8 cellular contexts compared by ENCODE assay signal in the genomic region with DNA sequence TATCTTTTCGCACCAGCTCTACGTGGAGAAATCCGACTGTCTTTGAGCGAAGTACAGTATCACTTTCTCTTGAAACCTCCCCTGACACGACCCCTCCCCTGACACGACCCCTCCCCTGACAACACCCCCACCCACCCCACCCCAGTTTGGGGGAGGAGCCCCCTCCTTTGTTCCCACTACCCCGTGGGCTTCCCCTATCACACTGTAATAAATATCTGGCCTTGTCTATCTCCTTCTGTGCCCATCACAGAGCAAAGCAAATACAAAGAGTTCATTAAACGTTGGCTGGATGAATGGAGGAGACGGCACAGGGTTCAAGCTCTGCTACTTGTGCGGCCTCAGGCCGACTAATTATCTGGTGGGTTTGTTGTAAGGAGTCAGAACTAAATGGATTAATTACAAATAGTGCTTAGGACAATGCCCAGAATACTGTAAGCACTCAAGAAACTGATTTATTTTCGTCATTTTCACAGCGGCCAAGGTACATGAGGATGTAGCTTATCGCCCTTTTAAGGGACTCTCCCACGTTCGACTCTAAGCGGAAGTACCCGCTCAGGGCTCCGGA. TPM values are rescaled to one million over a fixed set of nuclear protein-coding genes. Genes with fewer than 3 reads are reported as not detected.
DNase-seq lines count a peak whose midpoint lies in the region; ATAC-seq and TF ChIP-seq lines count a peak whose summit lies in the region.

No MANE protein-coding gene starts in this region.

- no peaks in the 10 kb centered on the region for H3K9me3 ChIP-seq in ectodermal cell (ENCODE audit: control insufficient read depth, low read length)

- H3K27me3 ChIP-seq in ectodermal cell (ENCODE audit: control insufficient read depth, insufficient read depth, low read length, poor library complexity, severe bottlenecking) = no peaks in the 10 kb centered on the region

- H3K27ac ChIP-seq in ectodermal cell (ENCODE audit: insufficient read depth, low read depth, low read length, poor library complexity, severe bottlenecking) = peak overlapping the region; percentile 98

- whole genome bisulfite sequencing in ectodermal cell, 2 experiments = 8 to 9% methylated on average over 18 to 19 of the region's 19 CpGs

- peaks cover 9% of the 10 kb centered on the region for H3K4me1 ChIP-seq in ectodermal cell (ENCODE audit: control insufficient read depth, insufficient read depth, low read length)

- TF ChIP-seq CTCF in nephron (IDR thresholded peaks at IDR 0.05; ENCODE audit: unreplicated experiment in 3 of 3) = no peak

- no peaks in the 10 kb centered on the region for H3K9me3 Mint-ChIP-seq in nephron

- peak overlapping the region; percentile 82 for H3K4me3 ChIP-seq in ectodermal cell (ENCODE audit: insufficient read depth, low read depth, low read length)

- peaks cover 23% of the 10 kb centered on the region for H3K4me1 Mint-ChIP-seq in nephron

- ATAC-seq in GM19397 (IDR thresholded peaks at IDR 0.05; ENCODE audit: unreplicated experiment) = no peak

- peak overlapping the region; percentile 87 to 96 (median 89) for H3K4me3 Mint-ChIP-seq in nephron

- no peaks in the 10 kb centered on the region for H3K36me3 Mint-ChIP-seq in nephron (ENCODE audit: low read depth)

- H3K27ac Mint-ChIP-seq in nephron = peak overlapping the region; percentile 97 to 99 (median 98)

- peaks cover 3% of the 10 kb centered on the region for H3K27me3 Mint-ChIP-seq in nephron (ENCODE audit: low read depth)

- no peaks in the 10 kb centered on the region for H3K36me3 ChIP-seq in ectodermal cell (ENCODE audit: control insufficient read depth, insufficient read depth, low read length)

- DNase-seq in DMS79 treated with DMSO at 0.1 percent for 48 hours (lab: John Stamatoyannopoulos, UW) (peak; percentile 52), DMS79 (lab: John Stamatoyannopoulos, UW) (no peak), NCI-H69 (lab: John Stamatoyannopoulos, UW) (peak; percentile 76), HUDEP-2 (lab: John Stamatoyannopoulos, UW; ENCODE audit: unreplicated experiment in 76 of 76) (no peak), iPS-NIHi7 (ENCODE audit: extremely low spot score) (no peak)

RNA-seq across cellular contexts. Expression of a gene that starts 0.6 kb away (rescaled TPM):
- 64.5 TPM for polyA plus RNA-seq in ectodermal cell (2013, experiment 1 of 4)
- polyA plus RNA-seq in ectodermal cell (2013, experiment 2 of 4) = 66.6 TPM
- polyA plus RNA-seq in ectodermal cell (2013, experiment 3 of 4) = 51.9 TPM
- 56.1 TPM for polyA plus RNA-seq in ectodermal cell (2013, experiment 4 of 4)

RNA-seq across cellular contexts. Expression of a gene that starts 28.1 kb away (rescaled TPM):
- not detected for polyA plus RNA-seq in ectodermal cell (2013, experiment 1 of 4)
- not detected for polyA plus RNA-seq in ectodermal cell (2013, experiment 2 of 4)
- polyA plus RNA-seq in ectodermal cell (2013, experiment 3 of 4) = not detected
- polyA plus RNA-seq in ectodermal cell (2013, experiment 4 of 4) = not detected

RNA-seq across cellular contexts. Expression of a gene that starts 31.5 kb away (rescaled TPM):
- 14.0 TPM for polyA plus RNA-seq in ectodermal cell (2013, experiment 1 of 4)
- 16.0 TPM for polyA plus RNA-seq in ectodermal cell (2013, experiment 2 of 4)
- polyA plus RNA-seq in ectodermal cell (2013, experiment 3 of 4) = 13.3 TPM
- 13.1 TPM for polyA plus RNA-seq in ectodermal cell (2013, experiment 4 of 4)

RNA-seq across cellular contexts. Expression of a gene that starts 47.7 kb away (rescaled TPM):
- polyA plus RNA-seq in ectodermal cell (2013, experiment 1 of 4) = 12.9 TPM
- polyA plus RNA-seq in ectodermal cell (2013, experiment 2 of 4) = 13.4 TPM
- polyA plus RNA-seq in ectodermal cell (2013, experiment 3 of 4) = 12.9 TPM
- 13.3 TPM for polyA plus RNA-seq in ectodermal cell (2013, experiment 4 of 4)

RNA-seq across cellular contexts. Expression of a gene that starts 50.5 kb away (rescaled TPM):
- 50.0 TPM for polyA plus RNA-seq in ectodermal cell (2013, experiment 1 of 4)
- polyA plus RNA-seq in ectodermal cell (2013, experiment 2 of 4) = 51.0 TPM
- polyA plus RNA-seq in ectodermal cell (2013, experiment 3 of 4) = 40.5 TPM
- polyA plus RNA-seq in ectodermal cell (2013, experiment 4 of 4) = 38.7 TPM

Comparison
In these comparisons a context has a peak if more than half of its experiments do, and no peak if none do; other contexts are left out.
1. DNase-seq: peak in DMS79 treated with DMSO at 0.1 percent for 48 hours (single experiment) and NCI-H69 (single experiment); none in DMS79 (single experiment), HUDEP-2 (0 of 76) and iPS-NIHi7 (single experiment).